Comparison of ENCODE assay signal across 8 cellular contexts in the genomic region with DNA sequence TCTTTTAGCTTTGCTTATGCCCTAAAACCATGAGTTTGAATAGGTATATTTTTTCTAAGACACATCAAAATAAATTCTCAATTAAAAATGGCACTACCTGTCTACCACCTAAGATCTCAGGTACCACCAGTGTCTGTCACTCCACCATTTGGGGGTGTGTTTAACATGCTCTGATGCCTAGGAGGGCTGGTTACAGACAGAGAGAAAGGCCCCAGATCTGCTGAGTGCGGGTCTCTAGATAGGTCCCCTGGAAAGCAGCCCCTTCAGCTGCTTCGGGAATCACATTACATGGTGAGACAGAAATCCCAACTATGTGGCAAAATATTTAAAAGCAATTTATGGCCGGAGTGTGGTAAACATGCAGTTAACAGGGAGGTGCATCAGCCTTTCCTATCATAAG. TPM values are rescaled to one million over a fixed set of nuclear protein-coding genes. Genes with fewer than 3 reads are reported as not detected.
DNase-seq lines count a peak whose midpoint lies in the region; ATAC-seq, FAIRE-seq and TF ChIP-seq lines count a peak whose summit lies in the region.

No MANE protein-coding gene starts in this region.

- TF ChIP-seq POLR2A in K562 (conservative IDR thresholded peaks at IDR 0.05), result no peak

- peaks cover 31% of the 10 kb centered on the region for H4K20me1 ChIP-seq in BLaER1
- no peaks in the 10 kb centered on the region; the same call in 1 of the 2 replicates for H4K20me1 ChIP-seq in K562 (replicated peaks; ENCODE audit: control insufficient read depth, insufficient read depth, low read length)

- no peak for TF ChIP-seq CTCF in K562 (IDR thresholded peaks at IDR 0.05 in 2 of 3, conservative IDR thresholded peaks at IDR 0.05 in 1 of 3; ENCODE audit: insufficient read depth in 2 of 3, low read depth in 1 of 3, low read length in 3 of 3)

- CTCF ChIA-PET in K562 (lab: Yijun Ruan, JAX; ENCODE audit: low intra/inter-chr PET ratio), result interaction anchor here (0.6 kb wide), 1 partner anchor 487 kb away, joined by 3 read pairs; a partner anchor contains a TSS

- H3K4me3 ChIP-seq in BLaER1 (peak overlapping the region; percentile 94; the same call in 1 of the 2 replicates), HUES6 (ENCODE audit: low read depth, low read length) (peak overlapping the region; percentile 94), K562 (no peak overlapping the region), muscle layer of duodenum (ENCODE audit: low read depth in 1 of 2, low read length in 2 of 2) (peak overlapping the region; percentile 93 to 97)

- no peak overlapping the region for H3K27ac ChIP-seq in BLaER1
- no peak overlapping the region for H3K27ac ChIP-seq in HUES6 (ENCODE audit: low read depth, low read length)
- no peak overlapping the region; the same call in 2 of the 3 replicates for H3K27ac ChIP-seq in K562 (ENCODE audit: extremely low read depth, low read depth, low read length)
- no peak overlapping the region for H3K27ac ChIP-seq in muscle layer of duodenum (ENCODE audit: low read length)

- POLR2A ChIA-PET in K562 (lab: Yijun Ruan, JAX), result interaction anchor here (0.5 to 1.4 kb wide), 3 partner anchors 8 to 169 kb away, joined by 3 to 4 read pairs (median 4); no protein-coding TSS in a partner anchor

- DNase-seq in K562 (ENCODE audit: extremely low read depth in 1 of 4, low spot score in 3 of 4) (no peak), cerebellum (ENCODE audit: low spot score) (no peak), NCI-H774 (lab: John Stamatoyannopoulos, UW) (no peak)
- DNase-seq in stimulated activated CD4-positive, alpha-beta T cell treated with anti-CD3 and anti-CD28 coated beads, Interleukin-4, amount 100 ng/mL, for 4 hours, result no peak

- intact Hi-C loops in K562 (cut with micrococcal nuclease), result no loop called here

- H3K9me1 ChIP-seq in K562 (ENCODE audit: control insufficient read depth, insufficient read depth, low read length), result no peaks in the 10 kb centered on the region

- peaks cover 38% of the 10 kb centered on the region for H3K79me2 ChIP-seq in K562 (ENCODE audit: control insufficient read depth, insufficient read depth, low read length)

- TF ChIP-seq RAD21 in K562 (CRISPR knock-in tag; conservative IDR thresholded peaks at IDR 0.05 in 1 of 2, IDR thresholded peaks at IDR 0.05 in 1 of 2), result no peak

- H3K9ac ChIP-seq in BLaER1 (no peak overlapping the region), HUES6 (ENCODE audit: low read length) (no peak overlapping the region), K562 (ENCODE audit: insufficient read depth in 1 of 2, low read depth in 2 of 2, low read length in 2 of 2) (peak overlapping the region in 1 of 2 experiments; percentile 85; a peak in 1 of 4 replicates)

- H3K4me2 ChIP-seq in BLaER1, result peak overlapping the region; percentile 91
- peak overlapping the region; percentile 86 for H3K4me2 ChIP-seq in K562 (ENCODE audit: insufficient read depth, low read length)

- in situ Hi-C loops in K562 (cut with MboI), result no loop called here

- ATAC-seq in K562, result no peak
- ATAC-seq in HG03520 (IDR thresholded peaks at IDR 0.05; ENCODE audit: unreplicated experiment), result no peak

- H3K4me1 ChIP-seq in BLaER1 (peaks cover 17% of the 10 kb centered on the region), HUES6 (ENCODE audit: control insufficient read depth, insufficient read depth, low read length) (peaks cover 8% of the 10 kb centered on the region; the same call in 1 of the 2 replicates), K562 (replicated peaks in 1 of 2; ENCODE audit: control insufficient read depth in 2 of 2, insufficient read depth in 2 of 2, low read length in 2 of 2) (peaks cover 6 to 13% of the 10 kb centered on the region in 2 experiments; a peak in 4 of 5 replicates), muscle layer of duodenum (ENCODE audit: control insufficient read depth in 1 of 2, insufficient read depth in 2 of 2, low read length in 2 of 2) (peaks cover 8 to 17% of the 10 kb centered on the region in 2 donors)

- H3K36me3 ChIP-seq in BLaER1 (peaks cover 20% of the 10 kb centered on the region; the same call in 1 of the 2 replicates), HUES6 (ENCODE audit: control insufficient read depth, insufficient read depth, low read length) (peaks cover 12% of the 10 kb centered on the region; the same call in 1 of the 2 replicates), K562 (ENCODE audit: control insufficient read depth, insufficient read depth, low read length) (peaks cover 17% of the 10 kb centered on the region; the same call in 2 of the 3 replicates), muscle layer of duodenum (ENCODE audit: control insufficient read depth in 1 of 2, insufficient read depth in 2 of 2, low read length in 2 of 2) (peaks cover 0 to 18% of the 10 kb centered on the region in 2 donors)

- TF ChIP-seq EP300 in K562 (IDR thresholded peaks at IDR 0.05; ENCODE audit: low read length), result no peak

- no TSS peak for BruUV-seq in K562 (replicated peaks; lab: Mats Ljungman, UMichigan)

- peak overlapping the region; percentile 97 for H2AFZ ChIP-seq in K562 (ENCODE audit: low read depth, low read length)

- WGBS in K562 (ENCODE audit: insufficient coverage, low coverage, missing lambda C conversion rate), result 57% methylated on average over 3 of the region's 3 CpGs

- FAIRE-seq in K562 (lab: Jason Lieb, UNC), result no peak

- H3K27me3 ChIP-seq in BLaER1, result no peaks in the 10 kb centered on the region
- H3K27me3 ChIP-seq in HUES6 (ENCODE audit: control insufficient read depth, insufficient read depth, low read length), result peaks cover 38% of the 10 kb centered on the region
- peaks cover 3 to 4% of the 10 kb centered on the region in 2 experiments; a peak in 2 of 5 replicates for H3K27me3 ChIP-seq in K562 (ENCODE audit: control insufficient read depth in 2 of 2, insufficient read depth in 2 of 2, low read length in 2 of 2)
- H3K27me3 ChIP-seq in muscle layer of duodenum (ENCODE audit: low read depth, low read length), result no peaks in the 10 kb centered on the region

- 0 out of 2 replicates have a peak, but pooled peaks cover 3% of the 10 kb centered on the region for H3K9me3 ChIP-seq in BLaER1
- no peaks in the 10 kb centered on the region for H3K9me3 ChIP-seq in HUES6 (ENCODE audit: control insufficient read depth, insufficient read depth, low read depth, low read length)
- no peaks in the 10 kb centered on the region; the same call in 1 of the 2 replicates for H3K9me3 ChIP-seq in K562 (replicated peaks; ENCODE audit: control insufficient read depth, insufficient read depth, low read depth, low read length)
- H3K9me3 ChIP-seq in muscle layer of duodenum (ENCODE audit: control insufficient read depth in 1 of 2, low read length in 2 of 2), result peaks cover 0 to 8% of the 10 kb centered on the region in 2 donors

TF ChIP-seq in K562, 482 proteins besides CTCF, POLR2A, EP300 and RAD21 (continues in another document):
- TF ChIP-seq, protein P1, sequence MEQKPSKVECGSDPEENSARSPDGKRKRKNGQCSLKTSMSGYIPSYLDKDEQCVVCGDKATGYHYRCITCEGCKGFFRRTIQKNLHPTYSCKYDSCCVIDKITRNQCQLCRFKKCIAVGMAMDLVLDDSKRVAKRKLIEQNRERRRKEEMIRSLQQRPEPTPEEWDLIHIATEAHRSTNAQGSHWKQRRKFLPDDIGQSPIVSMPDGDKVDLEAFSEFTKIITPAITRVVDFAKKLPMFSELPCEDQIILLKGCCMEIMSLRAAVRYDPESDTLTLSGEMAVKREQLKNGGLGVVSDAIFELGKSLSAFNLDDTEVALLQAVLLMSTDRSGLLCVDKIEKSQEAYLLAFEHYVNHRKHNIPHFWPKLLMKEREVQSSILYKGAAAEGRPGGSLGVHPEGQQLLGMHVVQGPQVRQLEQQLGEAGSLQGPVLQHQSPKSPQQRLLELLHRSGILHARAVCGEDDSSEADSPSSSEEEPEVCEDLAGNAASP (IDR thresholded peaks at IDR 0.05), result no peak
- no peak for TF ChIP-seq NELFE (IDR thresholded peaks at IDR 0.05; ENCODE audit: insufficient read depth, insufficient read length)
- TF ChIP-seq, protein P2, sequence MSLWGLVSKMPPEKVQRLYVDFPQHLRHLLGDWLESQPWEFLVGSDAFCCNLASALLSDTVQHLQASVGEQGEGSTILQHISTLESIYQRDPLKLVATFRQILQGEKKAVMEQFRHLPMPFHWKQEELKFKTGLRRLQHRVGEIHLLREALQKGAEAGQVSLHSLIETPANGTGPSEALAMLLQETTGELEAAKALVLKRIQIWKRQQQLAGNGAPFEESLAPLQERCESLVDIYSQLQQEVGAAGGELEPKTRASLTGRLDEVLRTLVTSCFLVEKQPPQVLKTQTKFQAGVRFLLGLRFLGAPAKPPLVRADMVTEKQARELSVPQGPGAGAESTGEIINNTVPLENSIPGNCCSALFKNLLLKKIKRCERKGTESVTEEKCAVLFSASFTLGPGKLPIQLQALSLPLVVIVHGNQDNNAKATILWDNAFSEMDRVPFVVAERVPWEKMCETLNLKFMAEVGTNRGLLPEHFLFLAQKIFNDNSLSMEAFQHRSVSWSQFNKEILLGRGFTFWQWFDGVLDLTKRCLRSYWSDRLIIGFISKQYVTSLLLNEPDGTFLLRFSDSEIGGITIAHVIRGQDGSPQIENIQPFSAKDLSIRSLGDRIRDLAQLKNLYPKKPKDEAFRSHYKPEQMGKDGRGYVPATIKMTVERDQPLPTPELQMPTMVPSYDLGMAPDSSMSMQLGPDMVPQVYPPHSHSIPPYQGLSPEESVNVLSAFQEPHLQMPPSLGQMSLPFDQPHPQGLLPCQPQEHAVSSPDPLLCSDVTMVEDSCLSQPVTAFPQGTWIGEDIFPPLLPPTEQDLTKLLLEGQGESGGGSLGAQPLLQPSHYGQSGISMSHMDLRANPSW (CRISPR knock-in tag; IDR thresholded peaks at IDR 0.05), result no peak

RNA-seq across cellular contexts. Expression of a gene that starts 0.7 kb away (rescaled TPM):
- total RNA-seq in K562 (2011; cell fraction: chromatin; rRNA removed; ENCODE audit: low replicate concordance), result 45.2 and 136 TPM in 2 replicates
- total RNA-seq in K562 (2011; cell fraction: nucleolus; rRNA removed), result 58.6 and 60.4 TPM in 2 replicates
- 39.1 and 43.8 TPM in 2 replicates for total RNA-seq in K562 (2011; cell fraction: nucleoplasm; rRNA removed)
- 38.4 and 47.2 TPM in 2 replicates for total RNA-seq in K562 (2014; rRNA removed)
- 8.6 and 12.0 TPM in 2 replicates for total RNA-seq in K562 (2014; rRNA removed; fragmentation: Illumina TruSeq; extraction: Trizol)
- 26.6 and 29.4 TPM in 2 replicates for total RNA-seq in K562 (2015; rRNA removed; fragmentation: Illumina TruSeq; extraction: Trizol)
- total RNA-seq in K562 (2021), result 36.7 and 41.6 TPM in 2 replicates
- 13.8 and 26.1 TPM in 2 replicates for polyA plus RNA-seq in K562 (2011; rRNA removed)
- 19.2 and 38.0 TPM in 2 replicates for polyA plus RNA-seq in K562 (2011; cell fraction: cytosol; rRNA removed)
- polyA plus RNA-seq in K562 (2011; cell fraction: nucleus; rRNA removed), result 25.6 and 51.5 TPM in 2 replicates
- polyA plus RNA-seq in K562 (2012), result 39.3 and 41.6 TPM in 2 replicates
- polyA plus RNA-seq in K562 (2014; fragmentation: Illumina TruSeq; extraction: Trizol), result 33.6 and 42.1 TPM in 2 replicates
- polyA plus RNA-seq in K562 (2014; fragmentation: Nextera tagmentation; extraction: Ambion mirVana), result 1 to 10 TPM; 1.3 to 3.3 TPM
- polyA plus RNA-seq in K562 (2014; rRNA removed), result 27.0 and 31.3 TPM in 2 replicates
- 17.6 and 24.3 TPM in 2 replicates for polyA minus RNA-seq in K562 (2011; rRNA and poly(A)+ RNA removed)
- polyA minus RNA-seq in K562 (2011; cell fraction: cytosol; rRNA and poly(A)+ RNA removed), result 27.8 and 38.5 TPM in 2 replicates
- polyA minus RNA-seq in K562 (2011; cell fraction: nucleus; rRNA and poly(A)+ RNA removed), result 21.9 and 23.3 TPM in 2 replicates
- 22.9 TPM for total RNA-seq in cerebellum
